ENCODE assay signal across 1 cellular context in the genomic region with DNA sequence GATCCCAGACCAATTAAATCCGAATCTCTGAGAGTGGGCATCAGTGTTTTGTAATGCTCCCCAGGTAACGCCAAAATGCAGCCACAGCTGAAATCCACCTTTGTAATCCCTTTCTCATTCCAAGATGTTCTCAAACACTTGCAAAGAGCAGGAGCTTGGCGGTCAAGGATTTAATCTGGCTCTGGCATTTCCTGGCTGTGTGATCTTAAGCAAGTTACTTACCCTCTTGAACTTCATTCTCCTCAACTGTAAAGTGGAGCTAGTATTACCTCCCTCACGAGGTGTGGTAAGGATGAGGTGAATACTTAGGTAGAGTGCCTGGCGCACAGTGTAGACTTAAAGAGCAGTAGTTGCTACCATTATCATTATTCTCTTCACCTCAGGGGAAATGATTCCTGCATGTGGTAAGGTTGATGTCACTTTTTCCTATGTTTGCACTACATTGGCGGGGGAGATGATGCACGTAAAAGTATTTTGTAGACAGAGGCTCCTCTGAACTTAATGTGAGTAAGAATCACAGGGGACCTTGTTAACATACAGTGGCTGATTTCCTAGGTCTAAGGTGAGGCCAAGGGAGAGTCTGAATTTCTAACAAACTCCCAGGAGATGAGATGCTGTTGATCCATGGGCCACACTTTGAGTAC.
TF ChIP-seq lines count a peak whose summit lies in the region.

No MANE protein-coding gene starts in this region.

TF ChIP-seq in H1, 55 proteins besides CTCF, POLR2A, EP300 and RAD21:
- TF ChIP-seq JUN (IDR thresholded peaks at IDR 0.05; ENCODE audit: low read depth, low read length) (no peak), TCF12 (IDR thresholded peaks at IDR 0.05; ENCODE audit: low read depth, low read length) (0 out of 2 replicates have a peak, but pooled peaks have one; percentile 33), POU5F1 (IDR thresholded peaks at IDR 0.05; ENCODE audit: low read depth, low read length) (0 out of 2 replicates have a peak, but pooled peaks have one; percentile 38), CREB1 (IDR thresholded peaks at IDR 0.05) (no peak), CEBPB (IDR thresholded peaks at IDR 0.05; ENCODE audit: low read depth, low read length) (0 out of 2 replicates have a peak, but pooled peaks have one; percentile 32), TAF7 (optimal IDR thresholded peaks at IDR 0.05; ENCODE audit: borderline replicate concordance, low read depth, low read length) (no peak), BCL11A (IDR thresholded peaks at IDR 0.05; ENCODE audit: low read depth in 2 of 2, low read length in 2 of 2) (peak in 1 of 2 experiments; percentile 5), SAP30 (IDR thresholded peaks at IDR 0.05; ENCODE audit: insufficient read depth, insufficient replicate concordance, low read length) (no peak), NANOG (IDR thresholded peaks at IDR 0.05; ENCODE audit: insufficient read depth, low read depth, low read length, poor library complexity, severe bottlenecking) (peak; percentile 58)
- TF ChIP-seq, protein P1, sequence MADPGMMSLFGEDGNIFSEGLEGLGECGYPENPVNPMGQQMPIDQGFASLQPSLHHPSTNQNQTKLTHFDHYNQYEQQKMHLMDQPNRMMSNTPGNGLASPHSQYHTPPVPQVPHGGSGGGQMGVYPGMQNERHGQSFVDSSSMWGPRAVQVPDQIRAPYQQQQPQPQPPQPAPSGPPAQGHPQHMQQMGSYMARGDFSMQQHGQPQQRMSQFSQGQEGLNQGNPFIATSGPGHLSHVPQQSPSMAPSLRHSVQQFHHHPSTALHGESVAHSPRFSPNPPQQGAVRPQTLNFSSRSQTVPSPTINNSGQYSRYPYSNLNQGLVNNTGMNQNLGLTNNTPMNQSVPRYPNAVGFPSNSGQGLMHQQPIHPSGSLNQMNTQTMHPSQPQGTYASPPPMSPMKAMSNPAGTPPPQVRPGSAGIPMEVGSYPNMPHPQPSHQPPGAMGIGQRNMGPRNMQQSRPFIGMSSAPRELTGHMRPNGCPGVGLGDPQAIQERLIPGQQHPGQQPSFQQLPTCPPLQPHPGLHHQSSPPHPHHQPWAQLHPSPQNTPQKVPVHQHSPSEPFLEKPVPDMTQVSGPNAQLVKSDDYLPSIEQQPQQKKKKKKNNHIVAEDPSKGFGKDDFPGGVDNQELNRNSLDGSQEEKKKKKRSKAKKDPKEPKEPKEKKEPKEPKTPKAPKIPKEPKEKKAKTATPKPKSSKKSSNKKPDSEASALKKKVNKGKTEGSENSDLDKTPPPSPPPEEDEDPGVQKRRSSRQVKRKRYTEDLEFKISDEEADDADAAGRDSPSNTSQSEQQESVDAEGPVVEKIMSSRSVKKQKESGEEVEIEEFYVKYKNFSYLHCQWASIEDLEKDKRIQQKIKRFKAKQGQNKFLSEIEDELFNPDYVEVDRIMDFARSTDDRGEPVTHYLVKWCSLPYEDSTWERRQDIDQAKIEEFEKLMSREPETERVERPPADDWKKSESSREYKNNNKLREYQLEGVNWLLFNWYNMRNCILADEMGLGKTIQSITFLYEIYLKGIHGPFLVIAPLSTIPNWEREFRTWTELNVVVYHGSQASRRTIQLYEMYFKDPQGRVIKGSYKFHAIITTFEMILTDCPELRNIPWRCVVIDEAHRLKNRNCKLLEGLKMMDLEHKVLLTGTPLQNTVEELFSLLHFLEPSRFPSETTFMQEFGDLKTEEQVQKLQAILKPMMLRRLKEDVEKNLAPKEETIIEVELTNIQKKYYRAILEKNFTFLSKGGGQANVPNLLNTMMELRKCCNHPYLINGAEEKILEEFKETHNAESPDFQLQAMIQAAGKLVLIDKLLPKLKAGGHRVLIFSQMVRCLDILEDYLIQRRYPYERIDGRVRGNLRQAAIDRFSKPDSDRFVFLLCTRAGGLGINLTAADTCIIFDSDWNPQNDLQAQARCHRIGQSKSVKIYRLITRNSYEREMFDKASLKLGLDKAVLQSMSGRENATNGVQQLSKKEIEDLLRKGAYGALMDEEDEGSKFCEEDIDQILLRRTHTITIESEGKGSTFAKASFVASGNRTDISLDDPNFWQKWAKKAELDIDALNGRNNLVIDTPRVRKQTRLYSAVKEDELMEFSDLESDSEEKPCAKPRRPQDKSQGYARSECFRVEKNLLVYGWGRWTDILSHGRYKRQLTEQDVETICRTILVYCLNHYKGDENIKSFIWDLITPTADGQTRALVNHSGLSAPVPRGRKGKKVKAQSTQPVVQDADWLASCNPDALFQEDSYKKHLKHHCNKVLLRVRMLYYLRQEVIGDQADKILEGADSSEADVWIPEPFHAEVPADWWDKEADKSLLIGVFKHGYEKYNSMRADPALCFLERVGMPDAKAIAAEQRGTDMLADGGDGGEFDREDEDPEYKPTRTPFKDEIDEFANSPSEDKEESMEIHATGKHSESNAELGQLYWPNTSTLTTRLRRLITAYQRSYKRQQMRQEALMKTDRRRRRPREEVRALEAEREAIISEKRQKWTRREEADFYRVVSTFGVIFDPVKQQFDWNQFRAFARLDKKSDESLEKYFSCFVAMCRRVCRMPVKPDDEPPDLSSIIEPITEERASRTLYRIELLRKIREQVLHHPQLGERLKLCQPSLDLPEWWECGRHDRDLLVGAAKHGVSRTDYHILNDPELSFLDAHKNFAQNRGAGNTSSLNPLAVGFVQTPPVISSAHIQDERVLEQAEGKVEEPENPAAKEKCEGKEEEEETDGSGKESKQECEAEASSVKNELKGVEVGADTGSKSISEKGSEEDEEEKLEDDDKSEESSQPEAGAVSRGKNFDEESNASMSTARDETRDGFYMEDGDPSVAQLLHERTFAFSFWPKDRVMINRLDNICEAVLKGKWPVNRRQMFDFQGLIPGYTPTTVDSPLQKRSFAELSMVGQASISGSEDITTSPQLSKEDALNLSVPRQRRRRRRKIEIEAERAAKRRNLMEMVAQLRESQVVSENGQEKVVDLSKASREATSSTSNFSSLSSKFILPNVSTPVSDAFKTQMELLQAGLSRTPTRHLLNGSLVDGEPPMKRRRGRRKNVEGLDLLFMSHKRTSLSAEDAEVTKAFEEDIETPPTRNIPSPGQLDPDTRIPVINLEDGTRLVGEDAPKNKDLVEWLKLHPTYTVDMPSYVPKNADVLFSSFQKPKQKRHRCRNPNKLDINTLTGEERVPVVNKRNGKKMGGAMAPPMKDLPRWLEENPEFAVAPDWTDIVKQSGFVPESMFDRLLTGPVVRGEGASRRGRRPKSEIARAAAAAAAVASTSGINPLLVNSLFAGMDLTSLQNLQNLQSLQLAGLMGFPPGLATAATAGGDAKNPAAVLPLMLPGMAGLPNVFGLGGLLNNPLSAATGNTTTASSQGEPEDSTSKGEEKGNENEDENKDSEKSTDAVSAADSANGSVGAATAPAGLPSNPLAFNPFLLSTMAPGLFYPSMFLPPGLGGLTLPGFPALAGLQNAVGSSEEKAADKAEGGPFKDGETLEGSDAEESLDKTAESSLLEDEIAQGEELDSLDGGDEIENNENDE (IDR thresholded peaks at IDR 0.05; ENCODE audit: insufficient replicate concordance, low read length), result peak; percentile 47
